ENCODE assay signal across 20 cellular contexts in the genomic region with DNA sequence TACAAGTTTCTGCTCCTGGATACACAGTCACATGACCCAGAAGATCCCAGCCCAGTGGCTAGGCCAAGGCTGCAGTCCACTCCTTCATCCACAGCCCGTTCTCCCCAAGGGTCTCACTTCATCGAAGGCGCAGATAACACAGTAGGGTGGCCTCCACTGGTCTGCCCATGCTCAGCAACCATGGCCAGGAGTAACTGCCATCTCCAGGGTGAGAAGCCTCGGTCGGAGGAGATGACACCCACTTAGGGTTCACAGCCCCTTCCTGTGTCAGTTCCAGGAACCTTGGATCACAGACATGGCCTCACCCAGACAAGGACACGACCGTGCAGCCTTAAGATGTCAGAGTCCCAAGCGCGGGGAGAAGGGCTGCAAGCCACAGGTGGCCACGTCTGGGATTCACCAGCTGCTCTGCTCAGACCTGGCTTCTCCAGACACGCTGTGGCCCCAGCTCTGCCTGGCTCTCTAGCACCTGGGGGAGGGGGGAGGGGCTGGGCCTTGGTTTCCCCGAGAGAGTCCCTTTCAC. TPM values are rescaled to one million over a fixed set of nuclear protein-coding genes. Genes with fewer than 3 reads are reported as not detected.
DNase-seq lines count a peak whose midpoint lies in the region; ATAC-seq and TF ChIP-seq lines count a peak whose summit lies in the region.
"Had no signal": no experiment of that assay in that cellular context is flagged by ENCODE, and none has a peak within 500 bp of the region (broad histone marks: within the 10 kb centered on the region; RNA-seq: fewer than 3 reads in every experiment).

No MANE protein-coding gene starts in this region.

- no peaks in the 10 kb centered on the region for H3K9me3 Mint-ChIP-seq in activated B cell treated with CpG ODN at 0.5 μM for 24 hours

- H3K36me3 Mint-ChIP-seq in activated B cell treated with CpG ODN at 0.5 μM for 24 hours (ENCODE audit: low read depth) = peaks cover 53% of the 10 kb centered on the region

- H3K27ac ChIP-seq in aorta (ENCODE audit: low read depth in 1 of 2, low read length in 2 of 2) = no peak overlapping the region
- H3K27ac ChIP-seq: cardiac muscle cell had no signal

- H3K27me3 ChIP-seq in aorta (ENCODE audit: control insufficient read depth in 1 of 2, insufficient read depth in 2 of 2, low read length in 1 of 2) = no peaks in the 10 kb centered on the region
- H3K27me3 ChIP-seq: cardiac muscle cell had no signal

- peaks cover 47% of the 10 kb centered on the region for H3K4me1 Mint-ChIP-seq in activated B cell treated with CpG ODN at 0.5 μM for 24 hours

- peak; percentile 10 for DNase-seq in Right ventricle myocardium superior
- no peak for DNase-seq in Right ventricle myocardium inferior (ENCODE audit: missing footprints)
- peak; percentile 5 for DNase-seq in activated B cell treated with CpG ODN at 0.5 μM for 24 hours
- peak; percentile 42 for DNase-seq in left lobe of liver (ENCODE audit: low spot score)
- peak; percentile 41 to 56 for DNase-seq in aorta
- DNase-seq: activated CD4-positive, alpha-beta T cell treated with anti-CD3 and anti-CD28 coated beads for 1 hour; DMS153; foreskin melanocyte; NCI-H1048; RPMI8226; stimulated activated CD4-positive, alpha-beta T cell treated with anti-CD3 and anti-CD28 coated beads, Interleukin-4, amount 100 ng/mL, for 1 hour; trophoblast cell had no signal

- H3K27ac Mint-ChIP-seq in activated B cell treated with CpG ODN at 0.5 μM for 24 hours = no peak overlapping the region

- no peaks in the 10 kb centered on the region for H3K27me3 Mint-ChIP-seq in activated B cell treated with CpG ODN at 0.5 μM for 24 hours

- POLR2A ChIA-PET in activated B cell treated with CpG ODN at 0.5 μM for 24 hours (lab: Charles Lee) = no interaction called here

- H3K4me3 ChIP-seq in aorta (ENCODE audit: low read length in 2 of 2) = no peak overlapping the region
- H3K4me3 ChIP-seq: cardiac muscle cell had no signal

- intact Hi-C loops in Right ventricle myocardium superior (cut with DNase I) = loop anchor here (10.0 kb wide), 1 partner anchor 310 kb away; no protein-coding TSS in a partner anchor
- intact Hi-C loops in Right ventricle myocardium inferior (cut with DNase I) = no loop called here
- intact Hi-C loops in activated B cell treated with CpG ODN at 0.5 μM for 24 hours (cut with micrococcal nuclease) = no loop called here
- intact Hi-C loops in aorta (cut with DNase I) = loop anchor here in 1 of 2 donors (5.0 kb wide), 3 partner anchors 153 to 303 kb away; a partner anchor contains a TSS

- ATAC-seq in Right ventricle myocardium superior (ENCODE audit: poor library complexity) = no peak
- no peak for ATAC-seq in Right ventricle myocardium inferior
- ATAC-seq in activated B cell treated with CpG ODN at 0.5 μM for 24 hours (ENCODE audit: low read depth) = no peak
- no peak for ATAC-seq in left lobe of liver
- ATAC-seq in aorta (ENCODE audit: low FRiP score) = no peak
- ATAC-seq in HG03354 (IDR thresholded peaks at IDR 0.05; ENCODE audit: poor library complexity, severe bottlenecking, unreplicated experiment) = no peak
- ATAC-seq in GM21367 (IDR thresholded peaks at IDR 0.05; ENCODE audit: unreplicated experiment) = no peak
- no peak for ATAC-seq in HG02884 (IDR thresholded peaks at IDR 0.05; ENCODE audit: unreplicated experiment)

- CTCF ChIA-PET in activated B cell treated with CpG ODN at 0.5 μM for 24 hours (lab: Charles Lee) = no interaction called here

- H3K9me3 ChIP-seq in aorta (ENCODE audit: control insufficient read depth, low read length) = no peaks in the 10 kb centered on the region

- no peaks in the 10 kb centered on the region for H3K4me1 ChIP-seq in aorta (ENCODE audit: control insufficient read depth in 1 of 2, insufficient read depth in 2 of 2, low read length in 2 of 2)

- TF ChIP-seq CTCF in activated B cell treated with CpG ODN at 0.5 μM for 24 hours (IDR thresholded peaks at IDR 0.05) = no peak

- WGBS in aorta, 2 donors = 76 to 83% methylated on average over 11 to 12 of the region's 12 CpGs

- H3K4me3 Mint-ChIP-seq in activated B cell treated with CpG ODN at 0.5 μM for 24 hours = peak overlapping the region; percentile 8

- H3K36me3 ChIP-seq in aorta (ENCODE audit: control insufficient read depth in 1 of 2, insufficient read depth in 2 of 2, low read length in 1 of 2) = peaks cover 0 to 2% of the 10 kb centered on the region in 2 donors

RNA-seq across cellular contexts. Expression of a gene that starts 2.6 kb away (rescaled TPM):
- total RNA-seq in Right ventricle myocardium superior (20.0 TPM), Right ventricle myocardium inferior (19.4 TPM), activated B cell treated with CpG ODN at 0.5 μM for 24 hours (44.2 and 47.0 TPM in 2 replicates), left lobe of liver (33.6 TPM), aorta (10 to 100 TPM; 50.3 to 55.4 TPM)
- polyA plus RNA-seq in aorta = 10 to 100 TPM; 24.0 to 40.1 TPM

RNA-seq across cellular contexts. Expression of a gene that starts 2.9 kb away (rescaled TPM):
- total RNA-seq in Right ventricle myocardium superior (51.9 TPM), Right ventricle myocardium inferior (52.3 TPM), activated B cell treated with CpG ODN at 0.5 μM for 24 hours (108 and 114 TPM in 2 replicates), left lobe of liver (31.4 TPM), aorta (10 to 100 TPM; 70.1 to 77.3 TPM)
- 10 to 100 TPM; 30.6 to 65.6 TPM for polyA plus RNA-seq in aorta

RNA-seq across cellular contexts. Expression of a gene that starts 11.8 kb away (rescaled TPM):
- not detected for total RNA-seq in Right ventricle myocardium superior
- total RNA-seq in Right ventricle myocardium inferior = not detected
- total RNA-seq in activated B cell treated with CpG ODN at 0.5 μM for 24 hours = not detected in 2 replicates
- not detected for total RNA-seq in left lobe of liver
- not detected for total RNA-seq in aorta
- polyA plus RNA-seq in aorta = not detected
- total RNA-seq: cardiac muscle cell; H4; lung microvascular endothelial cell; T-helper 1 cell treated with Interleukin-12 subunit alpha and Interleukin-12 subunit beta and Interleukin-4 antibody, amounts not matched to agents 30 ng/mL and 1 ng/mL, for 36 hours had no signal
- polyA plus RNA-seq: cardiac muscle cell, neural cell had no signal

RNA-seq across cellular contexts. Expression of a gene that starts 31.5 kb away (rescaled TPM):
- total RNA-seq in Right ventricle myocardium superior (42.6 TPM), Right ventricle myocardium inferior (39.7 TPM), activated B cell treated with CpG ODN at 0.5 μM for 24 hours (21.8 and 23.0 TPM in 2 replicates), left lobe of liver (21.4 TPM), aorta (10 to 100 TPM in 1 of 2 donors, 1 to 10 TPM in 1; 8.6 to 17.6 TPM)
- polyA plus RNA-seq in aorta = 10 to 100 TPM; 14.8 to 24.8 TPM

RNA-seq across cellular contexts. Expression of a gene that starts 32.1 kb away (rescaled TPM):
- total RNA-seq in Right ventricle myocardium superior (93.4 TPM), Right ventricle myocardium inferior (91.7 TPM), activated B cell treated with CpG ODN at 0.5 μM for 24 hours (147 and 149 TPM in 2 replicates), left lobe of liver (49.5 TPM), aorta (10 to 100 TPM; 75.4 to 80.9 TPM)
- 100 to 1,000 TPM in 1 of 2 donors, 10 to 100 TPM in 1; 70.9 to 123 TPM for polyA plus RNA-seq in aorta
